Comparison of ENCODE assay signal across 9 cellular contexts in the genomic region with DNA sequence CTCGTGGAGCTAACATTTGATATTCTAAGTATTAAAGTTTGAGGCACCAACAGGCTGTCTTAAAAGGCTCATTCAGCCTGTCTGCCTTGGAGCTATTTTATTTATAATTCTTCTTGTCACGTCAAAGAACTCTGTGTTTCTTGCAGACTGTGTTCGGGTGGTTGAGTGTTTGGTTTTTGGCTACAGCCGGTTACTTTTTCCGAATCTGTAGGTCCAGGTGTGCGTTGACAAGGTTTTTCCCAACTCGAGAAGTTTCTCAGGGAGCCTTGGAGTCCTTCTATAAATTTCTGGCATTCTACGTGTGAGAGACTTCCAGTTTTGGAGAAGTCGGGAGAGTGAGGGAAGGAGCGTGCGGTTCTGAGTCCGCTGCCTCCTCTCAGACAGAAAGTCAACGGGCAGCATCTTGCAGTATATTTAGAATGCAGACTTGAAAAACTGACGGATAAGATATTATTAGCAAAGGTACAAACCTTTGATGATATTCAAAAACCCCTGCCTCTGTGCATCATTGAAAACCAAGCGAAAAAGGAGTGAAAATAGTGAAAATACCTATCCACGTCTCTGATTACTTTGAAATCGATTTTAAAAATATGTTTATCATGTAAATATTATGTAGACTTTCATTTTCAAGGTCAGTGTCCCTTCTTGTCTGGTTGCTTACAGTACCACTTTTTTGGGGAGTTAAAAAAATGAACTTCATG.
DNase-seq lines count a peak whose midpoint lies in the region; ATAC-seq and TF ChIP-seq lines count a peak whose summit lies in the region.
"Had no signal": no experiment of that assay in that cellular context is flagged by ENCODE, and none has a peak within 500 bp of the region (broad histone marks: within the 10 kb centered on the region; RNA-seq: fewer than 3 reads in every experiment).

No MANE protein-coding gene starts in this region.

- no peaks in the 10 kb centered on the region for H3K9me3 Mint-ChIP-seq in CD8-positive, alpha-beta T cell
- no peaks in the 10 kb centered on the region for H3K9me3 Mint-ChIP-seq in type B pancreatic cell
- H3K9me3 Mint-ChIP-seq: T-helper 1 cell treated with Interleukin-12 subunit alpha and Interleukin-12 subunit beta and Interleukin-4 antibody, amounts not matched to agents 30 μg/mL and 1 μg/mL, for 36 hours had no signal

- intact Hi-C loops in sigmoid colon (cut with DNase I): no loop called here
- intact Hi-C loops in CD8-positive, alpha-beta T cell (cut with DNase I, micrococcal nuclease): no loop called here

- H3K27me3 Mint-ChIP-seq in CD8-positive, alpha-beta T cell (ENCODE audit: low read depth): peaks cover 11% of the 10 kb centered on the region
- H3K27me3 Mint-ChIP-seq in type B pancreatic cell: peaks cover 88% of the 10 kb centered on the region

- POLR2A ChIA-PET in CD8-positive, alpha-beta T cell (lab: Charles Lee): no interaction called here

- DNase-seq in GM03348 (ENCODE audit: low spot score) (peak; percentile 14), SJSA1 (ENCODE audit: low read depth in 1 of 2, low spot score in 2 of 2) (peak in 1 of 2 experiments; percentile 85), fibroblast of villous mesenchyme (ENCODE audit: low read depth) (peak; percentile 56), sigmoid colon (peak; percentile 69), omental fat pad (ENCODE audit: low spot score) (no peak), ACHN (no peak), type B pancreatic cell (ENCODE audit: extremely low spot score, unreplicated experiment) (no peak)
- DNase-seq in CD8-positive, alpha-beta T cell: no peak

- no peaks in the 10 kb centered on the region for H3K27me3 ChIP-seq in SJSA1 (replicated peaks)
- H3K27me3 ChIP-seq in sigmoid colon: no peaks in the 10 kb centered on the region
- H3K27me3 ChIP-seq in CD8-positive, alpha-beta T cell (ENCODE audit: insufficient read depth, low read length): no peaks in the 10 kb centered on the region

- H3K36me3 ChIP-seq in SJSA1 (peaks cover 6% of the 10 kb centered on the region), sigmoid colon (no peaks in the 10 kb centered on the region)
- no peaks in the 10 kb centered on the region for H3K36me3 ChIP-seq in CD8-positive, alpha-beta T cell (ENCODE audit: insufficient read depth, low read length)

- CTCF ChIA-PET in CD8-positive, alpha-beta T cell (lab: Charles Lee): interaction anchor here (0.8 to 1.2 kb wide), 2 partner anchors 13 to 59 kb away, joined by 3 to 4 read pairs; no protein-coding TSS in a partner anchor

- TF ChIP-seq CTCF in fibroblast of villous mesenchyme (IDR thresholded peaks at IDR 0.05; ENCODE audit: insufficient read depth, low read depth, low read length) (no peak), sigmoid colon (IDR thresholded peaks at IDR 0.05) (no peak), omental fat pad (IDR thresholded peaks at IDR 0.05) (no peak), type B pancreatic cell (conservative IDR thresholded peaks at IDR 0.05) (no peak)
- TF ChIP-seq CTCF in CD8-positive, alpha-beta T cell (IDR thresholded peaks at IDR 0.05): no peak

- H3K4me1 Mint-ChIP-seq in CD8-positive, alpha-beta T cell (ENCODE audit: low read depth): peaks cover 34% of the 10 kb centered on the region
- no peaks in the 10 kb centered on the region for H3K4me1 Mint-ChIP-seq in type B pancreatic cell (ENCODE audit: unreplicated experiment)

- TF ChIP-seq EP300 in sigmoid colon (IDR thresholded peaks at IDR 0.05): no peak

- peaks cover 37% of the 10 kb centered on the region for H3K4me1 ChIP-seq in SJSA1 (replicated peaks)
- peaks cover 0 to 94% (median 86%) of the 10 kb centered on the region in 4 donors for H3K4me1 ChIP-seq in sigmoid colon
- H3K4me1 ChIP-seq in CD8-positive, alpha-beta T cell (ENCODE audit: insufficient read depth, low read length): peaks cover 15% of the 10 kb centered on the region

- H3K36me3 Mint-ChIP-seq in CD8-positive, alpha-beta T cell: peaks cover 19% of the 10 kb centered on the region
- H3K36me3 Mint-ChIP-seq in type B pancreatic cell: no peaks in the 10 kb centered on the region

- no peak for ATAC-seq in CD8-positive, alpha-beta T cell
- ATAC-seq in omental fat pad (ENCODE audit: low FRiP score): no peak

- WGBS in sigmoid colon, 2 donors: 75 to 80% methylated on average over 17 of the region's 17 CpGs

- H3K9me3 ChIP-seq in SJSA1 (replicated peaks) (no peaks in the 10 kb centered on the region), sigmoid colon (no peaks in the 10 kb centered on the region)
- H3K9me3 ChIP-seq in CD8-positive, alpha-beta T cell (ENCODE audit: low read length): no peaks in the 10 kb centered on the region

- in situ Hi-C loops in ACHN (cut with HindIII; ENCODE audit: low pct_ligation_motif_present, low pct_unique_long_range_greater_than_20kb, low sequenced_read_pairs): no loop called here

- no peak overlapping the region for H3K27ac Mint-ChIP-seq in CD8-positive, alpha-beta T cell
- no peak overlapping the region for H3K27ac Mint-ChIP-seq in type B pancreatic cell
- H3K27ac Mint-ChIP-seq: T-helper 1 cell treated with Interleukin-12 subunit alpha and Interleukin-12 subunit beta and Interleukin-4 antibody, amounts not matched to agents 30 μg/mL and 1 μg/mL, for 36 hours had no signal

- H3K4me3 Mint-ChIP-seq in CD8-positive, alpha-beta T cell: no peak overlapping the region
- no peak overlapping the region for H3K4me3 Mint-ChIP-seq in type B pancreatic cell
- H3K4me3 Mint-ChIP-seq: T-helper 1 cell treated with Interleukin-12 subunit alpha and Interleukin-12 subunit beta and Interleukin-4 antibody, amounts not matched to agents 30 μg/mL and 1 μg/mL, for 36 hours had no signal

- H3K27ac ChIP-seq in SJSA1 (peak overlapping the region; percentile 95), sigmoid colon (peak overlapping the region; percentile 94 to 100 (median 100))
- H3K27ac ChIP-seq in CD8-positive, alpha-beta T cell (ENCODE audit: low read depth, low read length): no peak overlapping the region

- H3K4me3 ChIP-seq in SJSA1: peak overlapping the region; percentile 22
- peak overlapping the region; percentile 14 for H3K4me3 ChIP-seq in fibroblast of villous mesenchyme (ENCODE audit: low read depth, low read length)
- H3K4me3 ChIP-seq in sigmoid colon: peak overlapping the region in 3 of 4 donors; percentile 14 to 30 (median 24)
- H3K4me3 ChIP-seq in CD8-positive, alpha-beta T cell (ENCODE audit: low read depth, low read length): no peak overlapping the region

- TF ChIP-seq POLR2A in sigmoid colon (IDR thresholded peaks at IDR 0.05): no peak

Comparison
In these comparisons a context has a peak if more than half of its experiments do, and no peak if none do; other contexts are left out.
1. DNase-seq: peak in GM03348 (single experiment), fibroblast of villous mesenchyme (single experiment) and sigmoid colon (single experiment); none in CD8-positive, alpha-beta T cell (0 of 7), omental fat pad (single experiment), ACHN (single experiment) and type B pancreatic cell (single experiment).